Comparison of ENCODE assay signal across 1 cellular context in the genomic region with DNA sequence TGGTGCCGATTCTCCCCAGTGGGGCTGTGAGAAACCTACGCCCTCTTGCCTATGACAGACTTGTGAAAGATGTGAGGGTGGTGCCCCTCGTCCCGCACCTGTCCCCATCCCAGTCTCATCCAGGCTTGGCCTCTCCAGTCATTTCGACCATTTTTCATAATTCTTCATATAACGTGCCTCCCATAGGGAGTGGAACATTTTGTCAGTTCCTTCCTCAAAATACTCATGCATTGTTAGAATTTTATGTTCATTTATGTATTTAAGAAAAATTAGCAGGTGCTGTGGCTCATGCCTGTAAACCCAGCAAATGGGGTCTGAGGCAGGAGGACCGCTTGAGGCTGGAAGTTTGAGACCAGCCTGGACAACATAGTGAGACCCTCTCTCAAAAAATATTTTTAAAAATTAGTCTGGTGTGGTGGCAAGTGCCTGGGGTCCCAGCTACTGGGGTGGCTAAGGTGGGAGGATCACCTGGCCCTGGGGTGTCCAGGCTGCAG.
TF ChIP-seq lines count a peak whose summit lies in the region.

No MANE protein-coding gene starts in this region.

TF ChIP-seq in GM12878, 131 proteins besides CTCF, POLR2A, EP300 and RAD21:
- TF ChIP-seq CHD2 (IDR thresholded peaks at IDR 0.05; ENCODE audit: borderline replicate concordance, low read depth, low read length): no peak
- TF ChIP-seq LARP7 (IDR thresholded peaks at IDR 0.05): 0 out of 2 replicates have a peak, but pooled peaks have one; percentile 15
- no peak for TF ChIP-seq CHD4 (IDR thresholded peaks at IDR 0.05)
- TF ChIP-seq, protein P1, sequence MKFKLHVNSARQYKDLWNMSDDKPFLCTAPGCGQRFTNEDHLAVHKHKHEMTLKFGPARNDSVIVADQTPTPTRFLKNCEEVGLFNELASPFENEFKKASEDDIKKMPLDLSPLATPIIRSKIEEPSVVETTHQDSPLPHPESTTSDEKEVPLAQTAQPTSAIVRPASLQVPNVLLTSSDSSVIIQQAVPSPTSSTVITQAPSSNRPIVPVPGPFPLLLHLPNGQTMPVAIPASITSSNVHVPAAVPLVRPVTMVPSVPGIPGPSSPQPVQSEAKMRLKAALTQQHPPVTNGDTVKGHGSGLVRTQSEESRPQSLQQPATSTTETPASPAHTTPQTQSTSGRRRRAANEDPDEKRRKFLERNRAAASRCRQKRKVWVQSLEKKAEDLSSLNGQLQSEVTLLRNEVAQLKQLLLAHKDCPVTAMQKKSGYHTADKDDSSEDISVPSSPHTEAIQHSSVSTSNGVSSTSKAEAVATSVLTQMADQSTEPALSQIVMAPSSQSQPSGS (IDR thresholded peaks at IDR 0.05; ENCODE audit: low read length): no peak
- TF ChIP-seq, protein P2, sequence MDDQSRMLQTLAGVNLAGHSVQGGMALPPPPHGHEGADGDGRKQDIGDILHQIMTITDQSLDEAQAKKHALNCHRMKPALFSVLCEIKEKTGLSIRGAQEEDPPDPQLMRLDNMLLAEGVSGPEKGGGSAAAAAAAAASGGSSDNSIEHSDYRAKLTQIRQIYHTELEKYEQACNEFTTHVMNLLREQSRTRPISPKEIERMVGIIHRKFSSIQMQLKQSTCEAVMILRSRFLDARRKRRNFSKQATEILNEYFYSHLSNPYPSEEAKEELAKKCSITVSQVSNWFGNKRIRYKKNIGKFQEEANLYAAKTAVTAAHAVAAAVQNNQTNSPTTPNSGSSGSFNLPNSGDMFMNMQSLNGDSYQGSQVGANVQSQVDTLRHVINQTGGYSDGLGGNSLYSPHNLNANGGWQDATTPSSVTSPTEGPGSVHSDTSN (IDR thresholded peaks at IDR 0.05; ENCODE audit: insufficient replicate concordance, low read depth, low read length): no peak
